ENCODE assay signal across 26 cellular contexts in the genomic region with DNA sequence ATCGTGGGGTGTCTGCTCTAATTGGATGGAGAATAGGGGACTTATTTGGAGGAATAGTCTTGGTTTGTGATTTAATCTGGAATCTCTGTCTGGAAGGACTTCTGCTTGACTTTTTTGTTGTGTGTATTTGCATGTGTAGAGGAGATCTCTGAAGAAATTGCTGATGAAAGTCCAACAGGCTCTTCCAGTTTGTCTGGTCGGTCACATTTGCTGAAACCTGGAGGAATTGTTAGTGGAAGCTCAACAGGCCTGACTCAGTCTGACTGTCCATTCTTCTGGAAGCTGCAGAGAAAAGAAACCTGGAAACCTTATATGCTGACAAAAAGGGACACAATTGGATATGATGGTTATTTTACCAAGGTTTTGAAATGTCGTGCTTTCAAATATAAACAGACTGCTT.
"Had no signal": no experiment of that assay in that cellular context is flagged by ENCODE, and none has a peak within 500 bp of the region (broad histone marks: within the 10 kb centered on the region; RNA-seq: fewer than 3 reads in every experiment).

No MANE protein-coding gene starts in this region.

- DNase-seq: activated CD4-positive, alpha-beta T cell treated with anti-CD3 and anti-CD28 coated beads for 1 hour; activated CD4-positive, alpha-beta T cell treated with anti-CD3 and anti-CD28 coated beads, Interleukin-2, amount 50 U/mL, for 1 hour; activated CD8-positive, alpha-beta T cell treated with anti-CD3 and anti-CD28 coated beads for 36 hours; activated naive CD8-positive, alpha-beta T cell treated with anti-CD3 and anti-CD28 coated beads, Interleukin-2, amount 50 U/mL, for 24 hours; activated T-cell treated with anti-CD3 and anti-CD28 coated beads, Interleukin-2, amount 50 U/mL, for 4 hours; amygdala; dermis blood vessel endothelial cell; effector CD4-positive, alpha-beta T cell; gastrocnemius medialis; head of caudate nucleus; hippocampal formation; left cardiac atrium; left ventricle myocardium superior; nephron progenitor cell; stimulated activated CD4-positive, alpha-beta T cell treated with anti-CD3 and anti-CD28 coated beads, Interleukin-4, amount 100 ng/mL, for 24 hours; stimulated activated naive CD8-positive, alpha-beta T cell treated with anti-CD3 and anti-CD28 coated beads, Interleukin-15, amount 100 ng/mL, for 72 hours; substantia nigra; T1000 had no signal

- H3K36me3 ChIP-seq: gastrocnemius medialis, neutrophil had no signal

- H3K9me3 ChIP-seq: gastrocnemius medialis, neutrophil had no signal

- H3K27ac Mint-ChIP-seq: activated CD8-positive, alpha-beta T cell treated with anti-CD3 and anti-CD28 coated beads for 36 hours; activated naive CD4-positive, alpha-beta T cell treated with anti-CD3 and anti-CD28 coated beads, Interleukin-2, amount 50 U/mL, for 24 hours; activated naive CD8-positive, alpha-beta T cell treated with anti-CD3 and anti-CD28 coated beads, Interleukin-2, amount 50 U/mL, for 24 hours; activated T-helper 17 cell treated with anti-CD3 and anti-CD28 coated beads, Interleukin-2, amount 50 U/mL, for 72 hours; nephron progenitor cell; stimulated activated effector memory CD8-positive, alpha-beta T cell treated with anti-CD3 and anti-CD28 coated beads, Interleukin-12 subunit alpha, Interleukin-12 subunit beta, amount 100 ng/mL, for 72 hours; stimulated activated naive CD8-positive, alpha-beta T cell treated with anti-CD3 and anti-CD28 coated beads, Interleukin-15, amount 100 ng/mL, for 72 hours; T-helper 1 cell treated with Interleukin-12 subunit alpha and Interleukin-12 subunit beta and Interleukin-4 antibody, amounts not matched to agents 30 μg/mL and 1 μg/mL, for 36 hours; WTC11 had no signal

- H3K4me1 Mint-ChIP-seq: activated naive CD4-positive, alpha-beta T cell treated with anti-CD3 and anti-CD28 coated beads, Interleukin-2, amount 50 U/mL, for 24 hours; activated T-helper 17 cell treated with anti-CD3 and anti-CD28 coated beads, Interleukin-2, amount 50 U/mL, for 72 hours; central memory CD8-positive, alpha-beta T cell; stimulated activated effector memory CD8-positive, alpha-beta T cell treated with anti-CD3 and anti-CD28 coated beads, Interleukin-12 subunit alpha, Interleukin-12 subunit beta, amount 100 ng/mL, for 72 hours; stimulated activated naive CD8-positive, alpha-beta T cell treated with anti-CD3 and anti-CD28 coated beads, Interleukin-15, amount 100 ng/mL, for 72 hours had no signal

- H3K27ac ChIP-seq: gastrocnemius medialis, neutrophil had no signal

- H3K4me3 Mint-ChIP-seq: activated CD8-positive, alpha-beta T cell treated with anti-CD3 and anti-CD28 coated beads for 36 hours; activated naive CD4-positive, alpha-beta T cell treated with anti-CD3 and anti-CD28 coated beads, Interleukin-2, amount 50 U/mL, for 24 hours; activated naive CD8-positive, alpha-beta T cell treated with anti-CD3 and anti-CD28 coated beads, Interleukin-2, amount 50 U/mL, for 24 hours; activated T-cell treated with anti-CD3 and anti-CD28 coated beads, Interleukin-2, amount 50 U/mL, for 4 hours; activated T-helper 17 cell treated with anti-CD3 and anti-CD28 coated beads, Interleukin-2, amount 50 U/mL, for 72 hours; central memory CD8-positive, alpha-beta T cell; nephron progenitor cell; stimulated activated effector memory CD8-positive, alpha-beta T cell treated with anti-CD3 and anti-CD28 coated beads, Interleukin-12 subunit alpha, Interleukin-12 subunit beta, amount 100 ng/mL, for 72 hours; stimulated activated naive CD8-positive, alpha-beta T cell treated with anti-CD3 and anti-CD28 coated beads, Interleukin-15, amount 100 ng/mL, for 72 hours; T-helper 1 cell treated with Interleukin-12 subunit alpha and Interleukin-12 subunit beta and Interleukin-4 antibody, amounts not matched to agents 30 μg/mL and 1 μg/mL, for 36 hours; WTC11 had no signal

- H3K4me3 ChIP-seq: gastrocnemius medialis, skin epidermis had no signal

- H3K27me3 ChIP-seq: gastrocnemius medialis, neutrophil had no signal

- H3K9me3 Mint-ChIP-seq: activated T-helper 17 cell treated with anti-CD3 and anti-CD28 coated beads, Interleukin-2, amount 50 U/mL, for 72 hours; stimulated activated effector memory CD8-positive, alpha-beta T cell treated with anti-CD3 and anti-CD28 coated beads, Interleukin-12 subunit alpha, Interleukin-12 subunit beta, amount 100 ng/mL, for 72 hours had no signal

- H3K36me3 Mint-ChIP-seq: stimulated activated effector memory CD8-positive, alpha-beta T cell treated with anti-CD3 and anti-CD28 coated beads, Interleukin-12 subunit alpha, Interleukin-12 subunit beta, amount 100 ng/mL, for 72 hours had no signal
